ENCODE assay signal across 22 cellular contexts in the genomic region with DNA sequence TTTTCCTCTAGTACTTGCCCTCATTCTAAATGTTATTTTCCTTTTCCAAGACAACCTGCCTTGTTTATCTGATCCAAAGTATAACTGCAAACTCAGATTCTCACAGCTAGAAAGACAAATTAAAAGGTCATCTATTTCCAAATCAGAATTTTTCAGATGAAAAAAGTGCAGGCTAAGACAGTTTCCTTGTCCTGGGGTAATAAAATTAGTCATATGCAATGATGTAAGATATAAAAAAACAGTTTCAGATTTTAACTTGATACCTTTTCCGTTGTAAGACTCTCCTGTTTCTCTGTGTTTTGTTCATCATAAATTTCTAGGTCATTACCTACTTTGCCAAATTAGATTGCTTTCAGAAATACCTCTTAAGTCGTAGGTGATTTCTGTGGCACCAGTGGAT.
"Had no signal": no experiment of that assay in that cellular context is flagged by ENCODE, and none has a peak within 500 bp of the region (broad histone marks: within the 10 kb centered on the region; RNA-seq: fewer than 3 reads in every experiment).

No MANE protein-coding gene starts in this region.

- DNase-seq: activated CD4-positive, alpha-beta T cell treated with anti-CD3 and anti-CD28 coated beads, Interleukin-2, amount 50 U/mL, for 1 hour; activated CD4-positive, CD25-positive, alpha-beta regulatory T cell treated with anti-CD3 and anti-CD28 coated beads, Interleukin-2, amount 50 U/mL, for 72 hours; activated CD8-positive, alpha-beta memory T cell treated with anti-CD3 and anti-CD28 coated beads, Interleukin-2, amount 50 U/mL, for 4 hours; activated effector memory CD4-positive, alpha-beta T cell treated with Interleukin-2 at 50 U/mL for 16 hours; activated naive CD4-positive, alpha-beta T cell treated with anti-CD3 and anti-CD28 coated beads, Interleukin-2, amount 50 U/mL, for 16 hours; activated T-cell treated with anti-CD3 and anti-CD28 coated beads, Interleukin-2, amount 50 U/mL, for 4 hours; effector CD4-positive, alpha-beta T cell; foreskin fibroblast; left colon; lower lobe of right lung; nephron progenitor cell; occipital lobe; psoas muscle; right cardiac atrium; small intestine; stimulated activated CD4-positive, alpha-beta T cell treated with anti-CD3 and anti-CD28 coated beads, Interleukin-15, amount 100 ng/mL, for 24 hours; stimulated activated CD4-positive, alpha-beta T cell treated with anti-CD3 and anti-CD28 coated beads, Interleukin-2, amount 100 ng/mL, for 48 hours; stimulated activated naive CD8-positive, alpha-beta T cell treated with anti-CD3 and anti-CD28 coated beads, Interleukin-15, amount 100 ng/mL, for 72 hours; upper lobe of right lung had no signal

- H3K36me3 Mint-ChIP-seq: mesothelial cell of epicardium had no signal

- H3K79me2 ChIP-seq: hepatocyte had no signal

- H3K4me3 Mint-ChIP-seq: activated T-cell treated with anti-CD3 and anti-CD28 coated beads, Interleukin-2, amount 50 U/mL, for 4 hours; mesothelial cell of epicardium; nephron progenitor cell; stimulated activated naive CD8-positive, alpha-beta T cell treated with anti-CD3 and anti-CD28 coated beads, Interleukin-15, amount 100 ng/mL, for 72 hours had no signal

- H3K4me3 ChIP-seq: hepatocyte, lower lobe of right lung, psoas muscle, upper lobe of right lung had no signal

- H3K36me3 ChIP-seq: lower lobe of right lung, upper lobe of right lung had no signal

- H3K4me1 Mint-ChIP-seq: nephron progenitor cell; stimulated activated naive CD8-positive, alpha-beta T cell treated with anti-CD3 and anti-CD28 coated beads, Interleukin-15, amount 100 ng/mL, for 72 hours had no signal

- ATAC-seq: activated T-cell treated with anti-CD3 and anti-CD28 coated beads, Interleukin-2, amount 50 U/mL, for 4 hours; esophagus mucosa; left colon; lower lobe of right lung; psoas muscle; right cardiac atrium; stimulated activated naive CD8-positive, alpha-beta T cell treated with anti-CD3 and anti-CD28 coated beads, Interleukin-15, amount 100 ng/mL, for 72 hours; upper lobe of right lung had no signal

- H3K27ac ChIP-seq: hepatocyte, lower lobe of right lung, psoas muscle, upper lobe of right lung had no signal

- H3K9me3 ChIP-seq: lower lobe of right lung, psoas muscle, upper lobe of right lung had no signal

- H3K27ac Mint-ChIP-seq: mesothelial cell of epicardium; nephron progenitor cell; stimulated activated naive CD8-positive, alpha-beta T cell treated with anti-CD3 and anti-CD28 coated beads, Interleukin-15, amount 100 ng/mL, for 72 hours had no signal

- H3K27me3 Mint-ChIP-seq: stimulated activated naive CD8-positive, alpha-beta T cell treated with anti-CD3 and anti-CD28 coated beads, Interleukin-15, amount 100 ng/mL, for 72 hours had no signal

- H3K27me3 ChIP-seq: hepatocyte, upper lobe of right lung had no signal

- H2AFZ ChIP-seq: hepatocyte had no signal

- H3K9me3 Mint-ChIP-seq: mesothelial cell of epicardium had no signal

- H3K4me1 ChIP-seq: lower lobe of right lung, psoas muscle, upper lobe of right lung had no signal
